Comparison of ENCODE assay signal across 1 cellular context in genomic region chr11:116808262-116809175, GRCh38.
TF ChIP-seq lines count a peak whose summit lies in the region.

No MANE protein-coding gene starts in this region.

TF ChIP-seq in HepG2, 621 proteins besides CTCF, POLR2A, EP300 and RAD21 (continued from another document):
- TF ChIP-seq ZNF639 (CRISPR knock-in tag; conservative IDR thresholded peaks at IDR 0.05) (peak; percentile 43), ASH2L (IDR thresholded peaks at IDR 0.05; ENCODE audit: insufficient read length, low read depth, low read length) (peak; percentile 99), PAXIP1 (CRISPR knock-in tag; conservative IDR thresholded peaks at IDR 0.05) (peak; percentile 99), YEATS4 (CRISPR knock-in tag; IDR thresholded peaks at IDR 0.05; ENCODE audit: borderline replicate concordance) (peak; percentile 51; the same call in 1 of the 2 replicates), ZNF280D (CRISPR knock-in tag; IDR thresholded peaks at IDR 0.05) (peak; percentile 70; the same call in 1 of the 2 replicates), ESRRA (CRISPR knock-in tag; IDR thresholded peaks at IDR 0.05; ENCODE audit: low read depth) (peak; percentile 93), ZGPAT (CRISPR knock-in tag; IDR thresholded peaks at IDR 0.05) (peak; percentile 96), ZKSCAN1 (IDR thresholded peaks at IDR 0.05; ENCODE audit: low read length) (no peak), DBP (CRISPR knock-in tag; IDR thresholded peaks at IDR 0.05; ENCODE audit: not compliant biosample characterization) (peak; percentile 10), MLLT10 (CRISPR knock-in tag; IDR thresholded peaks at IDR 0.05) (no peak), ZSCAN31 (CRISPR knock-in tag; IDR thresholded peaks at IDR 0.05; ENCODE audit: low read depth) (0 out of 2 replicates have a peak, but pooled peaks have one; percentile 25), ZNF24 (IDR thresholded peaks at IDR 0.05) (peak; percentile 34; the same call in 1 of the 2 replicates), ZNF614 (CRISPR knock-in tag; IDR thresholded peaks at IDR 0.05; ENCODE audit: borderline replicate concordance) (peak; percentile 35), NCOR1 (IDR thresholded peaks at IDR 0.05; ENCODE audit: borderline replicate concordance, low read length) (peak; percentile 99), FOXA1 (IDR thresholded peaks at IDR 0.05) (peak; percentile 97), FOXA1 (CRISPR knock-in tag; IDR thresholded peaks at IDR 0.05) (peak; percentile 99), RERE (CRISPR knock-in tag; IDR thresholded peaks at IDR 0.05; ENCODE audit: low read depth) (peak; percentile 97), RBM22 (optimal IDR thresholded peaks at IDR 0.05; ENCODE audit: low read length) (peak; percentile 42), CHD4 (IDR thresholded peaks at IDR 0.05; ENCODE audit: borderline replicate concordance, low read length) (0 out of 2 replicates have a peak, but pooled peaks have one; percentile 36), ONECUT2 (CRISPR knock-in tag; IDR thresholded peaks at IDR 0.05) (peak; percentile 90), CBFB (CRISPR knock-in tag; IDR thresholded peaks at IDR 0.05) (peak; percentile 68), MIER2 (CRISPR knock-in tag; IDR thresholded peaks at IDR 0.05) (peak; percentile 61; the same call in 1 of the 2 replicates), PBX2 (CRISPR knock-in tag; IDR thresholded peaks at IDR 0.05) (peak; percentile 52; the same call in 1 of the 2 replicates), ZNF512B (CRISPR knock-in tag; IDR thresholded peaks at IDR 0.05; ENCODE audit: borderline replicate concordance) (no peak; the same call in 1 of the 2 replicates)
